ENCODE assay signal across 22 cellular contexts in the genomic region with DNA sequence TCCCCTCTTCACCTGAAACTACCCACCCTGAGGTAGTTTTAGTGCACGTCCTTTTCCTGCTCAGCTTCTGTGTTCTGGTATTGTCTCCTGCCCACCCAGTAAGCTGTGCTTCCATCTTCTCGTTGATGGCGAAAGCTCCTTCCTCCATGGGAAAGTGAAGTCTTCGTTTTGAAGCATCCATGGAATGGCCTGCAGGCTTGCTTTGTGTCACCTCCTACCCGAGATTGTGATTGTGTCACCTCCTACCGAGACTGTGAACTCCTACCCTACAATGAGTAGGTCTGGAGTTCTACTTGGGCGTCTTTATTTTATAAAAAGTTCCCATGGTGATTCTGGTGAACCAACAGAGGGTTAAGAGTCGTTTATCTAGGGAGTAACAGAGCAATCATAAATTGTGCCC.
"Had no signal": no experiment of that assay in that cellular context is flagged by ENCODE, and none has a peak within 500 bp of the region (broad histone marks: within the 10 kb centered on the region; RNA-seq: fewer than 3 reads in every experiment).

No MANE protein-coding gene starts in this region.

- H3K27ac Mint-ChIP-seq: endodermal cell had no signal

- H3K4me1 ChIP-seq: lower lobe of right lung, thyroid gland, upper lobe of right lung, vagina had no signal

- H3K36me3 ChIP-seq: ovary, thyroid gland had no signal

- H3K4me3 Mint-ChIP-seq: endodermal cell; immature natural killer cell; naive thymus-derived CD8-positive, alpha-beta T cell had no signal

- H3K27me3 ChIP-seq: foreskin keratinocyte, ovary, right atrium auricular region, sigmoid colon, thyroid gland, upper lobe of right lung, vagina had no signal

- DNase-seq: effector CD4-positive, alpha-beta T cell; endodermal cell; erythroblast; foreskin keratinocyte; immature natural killer cell; kidney; left cardiac atrium; left ventricle myocardium inferior; lower lobe of right lung; mesenchymal stem cell; naive thymus-derived CD8-positive, alpha-beta T cell; ovary; sigmoid colon; stimulated activated CD4-positive, alpha-beta T cell treated with anti-CD3 and anti-CD28 coated beads, Interleukin-2, amount 100 ng/mL, for 24 hours; stimulated activated CD4-positive, alpha-beta T cell treated with anti-CD3 and anti-CD28 coated beads, Interleukin-4, amount 100 ng/mL, for 4 hours; stimulated activated naive CD4-positive, alpha-beta T cell treated with Interleukin-2 at 50 U/mL for 16 hours; thyroid gland; upper lobe of right lung had no signal

- H3K27ac ChIP-seq: foreskin keratinocyte, left ventricle myocardium inferior, lower lobe of right lung, ovary, right atrium auricular region, sigmoid colon, skin epidermis, thyroid gland, upper lobe of right lung, vagina had no signal

- H3K9me3 Mint-ChIP-seq: immature natural killer cell had no signal

- H3K9me3 ChIP-seq: lower lobe of right lung, ovary, right atrium auricular region, sigmoid colon, thyroid gland, upper lobe of right lung, vagina had no signal

- H3K4me3 ChIP-seq: coronary artery, left ventricle myocardium inferior, lower lobe of right lung, ovary, right atrium auricular region, sigmoid colon, skin epidermis, thyroid gland, upper lobe of right lung, vagina had no signal

- ATAC-seq: foreskin keratinocyte; left cardiac atrium; lower lobe of right lung; naive thymus-derived CD8-positive, alpha-beta T cell; upper lobe of right lung had no signal

- H3K27me3 Mint-ChIP-seq: naive thymus-derived CD8-positive, alpha-beta T cell had no signal
